In genomic region chr11:44626645-44627044, GRCh38 we compare ENCODE assay signal across 22 cellular contexts.
A peak's percentile ranks its signal among the peaks of the same experiment; 100 is the strongest.
DNase-seq lines count a peak whose midpoint lies in the region; ATAC-seq and TF ChIP-seq lines count a peak whose summit lies in the region.
"Had no signal": no experiment of that assay in that cellular context is flagged by ENCODE, and none has a peak within 500 bp of the region (broad histone marks: within the 10 kb centered on the region; RNA-seq: fewer than 3 reads in every experiment).

No MANE protein-coding gene starts in this region.

- ATAC-seq in DND-41 (ENCODE audit: insufficient read depth, low read depth), result no peak
- ATAC-seq: A549; activated naive CD8-positive, alpha-beta T cell treated with anti-CD3 and anti-CD28 coated beads, Interleukin-2, amount 50 U/mL, for 24 hours; effector memory CD8-positive, alpha-beta T cell; esophagus mucosa; gastrocnemius medialis; natural killer cell treated with Interleukin-12 subunit alpha and Interleukin-12 subunit beta and Interleukin-15 and Interleukin-18, amount 100 ng/mL, for 72 hours; PC-3; Right ventricle myocardium inferior; WTC11 had no signal

- H3K36me3 Mint-ChIP-seq in activated CD4-positive, alpha-beta memory T cell treated with anti-CD3 and anti-CD28 coated beads, Interleukin-2, amount 10 ng/mL, durations not matched to agents 7 days and 5 days (ENCODE audit: low read depth), result peaks cover 7% of the 10 kb centered on the region
- peaks cover 5% of the 10 kb centered on the region for H3K36me3 Mint-ChIP-seq in activated CD4-positive, alpha-beta memory T cell treated with anti-CD3 and anti-CD28 coated beads for 36 hours
- H3K36me3 Mint-ChIP-seq: natural killer cell treated with Interleukin-12 subunit alpha and Interleukin-12 subunit beta and Interleukin-15 and Interleukin-18, amount 100 ng/mL, for 72 hours; WTC11 had no signal

- H3K9ac ChIP-seq in DND-41 (ENCODE audit: low read depth, low read length), result no peak overlapping the region
- H3K9ac ChIP-seq in colonic mucosa (ENCODE audit: low read depth in 2 of 2, low read length in 2 of 2), result no peak overlapping the region

- H4K20me1 ChIP-seq in DND-41 (ENCODE audit: insufficient read depth, low read length), result no peaks in the 10 kb centered on the region; the same call in 1 of the 2 replicates

- intact Hi-C loops in activated CD4-positive, alpha-beta memory T cell treated with anti-CD3 and anti-CD28 coated beads for 36 hours (cut with micrococcal nuclease), result no loop called here
- intact Hi-C loops in colonic mucosa (cut with DNase I), result loop anchor here (10.0 kb wide), 1 partner anchor 98 kb away; the partner anchor contains the start of gene TSPAN18

- H3K79me2 ChIP-seq in DND-41 (ENCODE audit: insufficient read depth, low read length), result no peaks in the 10 kb centered on the region

- H3K4me1 ChIP-seq in DND-41 (ENCODE audit: insufficient read depth, low read length) (no peaks in the 10 kb centered on the region), colonic mucosa (no peaks in the 10 kb centered on the region)
- H3K4me1 ChIP-seq: A549 had no signal

- H3K27me3 ChIP-seq in DND-41 (ENCODE audit: insufficient read depth, low read length, poor library complexity) (no peaks in the 10 kb centered on the region), colonic mucosa (no peaks in the 10 kb centered on the region)
- H3K27me3 ChIP-seq: gastrocnemius medialis, pancreas had no signal

- H3K4me3 ChIP-seq in DND-41 (ENCODE audit: low read depth in 1 of 2, low read length in 2 of 2), result no peak overlapping the region
- H3K4me3 ChIP-seq in colonic mucosa, result no peak overlapping the region
- H3K4me3 ChIP-seq: A549, gastrocnemius medialis, pancreas had no signal

- H3K27me3 Mint-ChIP-seq in activated CD4-positive, alpha-beta memory T cell treated with anti-CD3 and anti-CD28 coated beads, Interleukin-2, amount 10 ng/mL, durations not matched to agents 7 days and 5 days, result peaks cover 4% of the 10 kb centered on the region
- no peaks in the 10 kb centered on the region for H3K27me3 Mint-ChIP-seq in activated CD4-positive, alpha-beta memory T cell treated with anti-CD3 and anti-CD28 coated beads for 36 hours
- H3K27me3 Mint-ChIP-seq: activated naive CD8-positive, alpha-beta T cell treated with anti-CD3 and anti-CD28 coated beads, Interleukin-2, amount 50 U/mL, for 24 hours; B cell had no signal

- H3K27ac ChIP-seq in DND-41 (ENCODE audit: low read length), result no peak overlapping the region
- no peak overlapping the region for H3K27ac ChIP-seq in colonic mucosa
- H3K27ac ChIP-seq: A549, pancreas had no signal

- H3K4me2 ChIP-seq in DND-41 (ENCODE audit: insufficient read depth, low read length), result no peak overlapping the region
- H3K4me2 ChIP-seq: A549 had no signal

- peaks cover under 1% of the 10 kb centered on the region; the same call in 1 of the 2 replicates for H3K36me3 ChIP-seq in DND-41 (ENCODE audit: insufficient read depth, low read length)
- no peaks in the 10 kb centered on the region for H3K36me3 ChIP-seq in colonic mucosa
- H3K36me3 ChIP-seq: gastrocnemius medialis, pancreas had no signal

- H3K27ac Mint-ChIP-seq in activated CD4-positive, alpha-beta memory T cell treated with anti-CD3 and anti-CD28 coated beads, Interleukin-2, amount 10 ng/mL, durations not matched to agents 7 days and 5 days, result no peak overlapping the region
- no peak overlapping the region for H3K27ac Mint-ChIP-seq in activated CD4-positive, alpha-beta memory T cell treated with anti-CD3 and anti-CD28 coated beads for 36 hours
- H3K27ac Mint-ChIP-seq: natural killer cell treated with Interleukin-12 subunit alpha and Interleukin-12 subunit beta and Interleukin-15 and Interleukin-18, amount 100 ng/mL, for 72 hours; WTC11 had no signal

- H3K4me1 Mint-ChIP-seq in activated CD4-positive, alpha-beta memory T cell treated with anti-CD3 and anti-CD28 coated beads, Interleukin-2, amount 10 ng/mL, durations not matched to agents 7 days and 5 days, result peaks cover 22% of the 10 kb centered on the region
- H3K4me1 Mint-ChIP-seq in activated CD4-positive, alpha-beta memory T cell treated with anti-CD3 and anti-CD28 coated beads for 36 hours (ENCODE audit: low read depth), result peaks cover 25% of the 10 kb centered on the region

- H3K4me3 Mint-ChIP-seq in activated CD4-positive, alpha-beta memory T cell treated with anti-CD3 and anti-CD28 coated beads, Interleukin-2, amount 10 ng/mL, durations not matched to agents 7 days and 5 days, result no peak overlapping the region
- H3K4me3 Mint-ChIP-seq in activated CD4-positive, alpha-beta memory T cell treated with anti-CD3 and anti-CD28 coated beads for 36 hours, result no peak overlapping the region
- H3K4me3 Mint-ChIP-seq: activated naive CD8-positive, alpha-beta T cell treated with anti-CD3 and anti-CD28 coated beads, Interleukin-2, amount 50 U/mL, for 24 hours; B cell; effector memory CD8-positive, alpha-beta T cell; natural killer cell treated with Interleukin-12 subunit alpha and Interleukin-12 subunit beta and Interleukin-15 and Interleukin-18, amount 100 ng/mL, for 72 hours; WTC11 had no signal

- POLR2A ChIA-PET in activated CD4-positive, alpha-beta memory T cell treated with anti-CD3 and anti-CD28 coated beads, Interleukin-2, amount 10 ng/mL, durations not matched to agents 7 days and 5 days (lab: Charles Lee), result no interaction called here
- POLR2A ChIA-PET in activated CD4-positive, alpha-beta memory T cell treated with anti-CD3 and anti-CD28 coated beads for 36 hours (lab: Charles Lee), result no interaction called here

- H3K9me3 ChIP-seq in DND-41 (ENCODE audit: insufficient read depth, low read length, severe bottlenecking) (no peaks in the 10 kb centered on the region), colonic mucosa (no peaks in the 10 kb centered on the region)
- H3K9me3 ChIP-seq: A549, gastrocnemius medialis, pancreas had no signal

- CTCF ChIA-PET in activated CD4-positive, alpha-beta memory T cell treated with anti-CD3 and anti-CD28 coated beads, Interleukin-2, amount 10 ng/mL, durations not matched to agents 7 days and 5 days (lab: Charles Lee), result interaction anchor here (1.2 to 1.4 kb wide), 4 partner anchors 9 to 284 kb away, joined by 3 to 6 read pairs (median 3); no protein-coding TSS in a partner anchor
- CTCF ChIA-PET in activated CD4-positive, alpha-beta memory T cell treated with anti-CD3 and anti-CD28 coated beads for 36 hours (lab: Charles Lee), result interaction anchor here (0.9 to 1.3 kb wide), 3 partner anchors 9 to 285 kb away, joined by 3 to 5 read pairs (median 4); no protein-coding TSS in a partner anchor

- no peak overlapping the region for H2AFZ ChIP-seq in DND-41 (ENCODE audit: low read depth, low read length)

- TF ChIP-seq CTCF in DND-41 (IDR thresholded peaks at IDR 0.05; ENCODE audit: borderline replicate concordance, extremely low read depth, low read length, poor library complexity, severe bottlenecking) (no peak), colonic mucosa (IDR thresholded peaks at IDR 0.05) (no peak)

- no peaks in the 10 kb centered on the region for H3K9me3 Mint-ChIP-seq in activated CD4-positive, alpha-beta memory T cell treated with anti-CD3 and anti-CD28 coated beads, Interleukin-2, amount 10 ng/mL, durations not matched to agents 7 days and 5 days
- peaks cover 3% of the 10 kb centered on the region for H3K9me3 Mint-ChIP-seq in activated CD4-positive, alpha-beta memory T cell treated with anti-CD3 and anti-CD28 coated beads for 36 hours
- H3K9me3 Mint-ChIP-seq: activated naive CD8-positive, alpha-beta T cell treated with anti-CD3 and anti-CD28 coated beads, Interleukin-2, amount 50 U/mL, for 24 hours; effector memory CD8-positive, alpha-beta T cell; natural killer cell treated with Interleukin-12 subunit alpha and Interleukin-12 subunit beta and Interleukin-15 and Interleukin-18, amount 100 ng/mL, for 72 hours had no signal

- DNase-seq in activated CD4-positive, alpha-beta memory T cell treated with anti-CD3 and anti-CD28 coated beads, Interleukin-2, amount 10 ng/mL, durations not matched to agents 7 days and 5 days, result peak; percentile 3
- DNase-seq in activated CD4-positive, alpha-beta memory T cell treated with anti-CD3 and anti-CD28 coated beads for 36 hours, result no peak
- DNase-seq in DND-41 (peak; percentile 2), colonic mucosa (peak; percentile 12), retina (peak; percentile 5), amniotic stem cell (lab: John Stamatoyannopoulos, UW) (no peak), T-helper 9 cell (no peak), cerebellar cortex (ENCODE audit: low spot score) (no peak)
- DNase-seq: activated naive CD8-positive, alpha-beta T cell treated with anti-CD3 and anti-CD28 coated beads, Interleukin-2, amount 50 U/mL, for 24 hours; effector memory CD8-positive, alpha-beta T cell; gastrocnemius medialis; MM.1S; NCI-H1436 treated with DMSO at 0.1 percent for 48 hours; PC-3; T1000 had no signal

Comparison
In these comparisons a context has a peak if more than half of its experiments do, and no peak if none do; other contexts are left out.
1. DNase-seq: peak in activated CD4-positive, alpha-beta memory T cell treated with anti-CD3 and anti-CD28 coated beads, Interleukin-2, amount 10 ng/mL, durations not matched to agents 7 days and 5 days (single experiment), DND-41 (single experiment), colonic mucosa (single experiment) and retina (single experiment); none in activated CD4-positive, alpha-beta memory T cell treated with anti-CD3 and anti-CD28 coated beads for 36 hours (single experiment), amniotic stem cell (single experiment), T-helper 9 cell (single experiment) and cerebellar cortex (single experiment).